In the genomic region with DNA sequence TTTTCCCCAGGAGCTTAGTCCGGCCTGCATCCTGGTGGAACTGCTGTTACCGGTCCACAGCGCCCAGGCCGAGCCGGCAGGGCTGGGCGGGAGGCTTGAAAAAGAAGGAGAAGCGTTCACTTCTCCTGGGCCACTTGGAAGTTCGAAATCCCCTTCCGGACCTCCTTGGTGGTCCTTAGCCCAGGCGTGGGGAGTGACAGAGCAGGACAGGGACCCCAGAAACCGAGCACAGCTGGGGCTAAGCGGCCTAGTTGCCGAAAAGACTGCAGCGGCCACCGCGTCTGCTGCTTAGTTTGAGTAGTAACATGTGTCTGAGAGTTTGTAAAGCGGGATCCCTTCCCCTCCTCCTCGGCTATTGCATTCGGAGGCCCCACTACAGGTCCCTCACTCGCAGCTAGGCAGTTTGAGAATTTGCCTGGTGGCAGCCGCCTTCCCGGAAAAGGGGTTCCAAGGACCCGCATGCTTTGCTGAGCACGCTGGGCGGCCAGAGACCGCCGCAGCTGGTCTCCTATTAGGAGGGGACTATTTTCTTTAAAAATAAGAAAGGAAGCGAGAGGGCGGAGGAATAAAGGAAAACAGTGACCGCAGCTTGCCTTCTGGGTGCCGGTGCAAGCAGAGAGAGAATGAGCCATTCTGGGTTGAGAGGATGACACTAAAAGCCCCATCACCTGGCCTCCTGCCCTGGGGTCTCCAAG, we compare ENCODE assay signal across 8 cellular contexts. TPM values are rescaled to one million over a fixed set of nuclear protein-coding genes. Genes with fewer than 3 reads are reported as not detected.
DNase-seq lines count a peak whose midpoint lies in the region; ATAC-seq, FAIRE-seq and TF ChIP-seq lines count a peak whose summit lies in the region.
"Had no signal": no experiment of that assay in that cellular context is flagged by ENCODE, and none has a peak within 500 bp of the region (broad histone marks: within the 10 kb centered on the region; RNA-seq: fewer than 3 reads in every experiment).

No MANE protein-coding gene starts in this region.

- POLR2A ChIA-PET in activated CD8-positive, alpha-beta T cell treated with anti-CD3 and anti-CD28 coated beads, Interleukin-2, amount 10 ng/mL, durations not matched to agents 7 days and 5 days (lab: Charles Lee) = no interaction called here

- H3K27ac Mint-ChIP-seq in natural killer cell treated with Interleukin-12 subunit alpha and Interleukin-12 subunit beta and Interleukin-15 and Interleukin-18, amount 100 ng/mL, for 72 hours = peak overlapping the region in 1 of 2 donors; percentile 37
- no peak overlapping the region for H3K27ac Mint-ChIP-seq in activated CD8-positive, alpha-beta T cell treated with anti-CD3 and anti-CD28 coated beads, Interleukin-2, amount 10 ng/mL, durations not matched to agents 7 days and 5 days
- H3K27ac Mint-ChIP-seq: dendritic cell treated with granulocyte-macrophage colony-stimulating factor and Interleukin-4, amounts not matched to agents 40 ng/mL and 50 ng/mL, for 4 days had no signal

- no peak for ATAC-seq in natural killer cell treated with Interleukin-12 subunit alpha and Interleukin-12 subunit beta and Interleukin-15 and Interleukin-18, amount 100 ng/mL, for 72 hours
- ATAC-seq in HG03378 (IDR thresholded peaks at IDR 0.05; ENCODE audit: unreplicated experiment) = no peak
- no peak for ATAC-seq in activated CD8-positive, alpha-beta T cell treated with anti-CD3 and anti-CD28 coated beads, Interleukin-2, amount 10 ng/mL, durations not matched to agents 7 days and 5 days

- TF ChIP-seq CTCF in astrocyte of the cerebellum (IDR thresholded peaks at IDR 0.05; ENCODE audit: low read depth, low read length, missing control alignments) = no peak

- peaks cover 55% of the 10 kb centered on the region in 2 donors for H3K27me3 Mint-ChIP-seq in natural killer cell treated with Interleukin-12 subunit alpha and Interleukin-12 subunit beta and Interleukin-15 and Interleukin-18, amount 100 ng/mL, for 72 hours
- H3K27me3 Mint-ChIP-seq in activated CD8-positive, alpha-beta T cell treated with anti-CD3 and anti-CD28 coated beads, Interleukin-2, amount 10 ng/mL, durations not matched to agents 7 days and 5 days (ENCODE audit: low read depth) = peaks cover 78% of the 10 kb centered on the region

- no peaks in the 10 kb centered on the region for H3K36me3 Mint-ChIP-seq in natural killer cell treated with Interleukin-12 subunit alpha and Interleukin-12 subunit beta and Interleukin-15 and Interleukin-18, amount 100 ng/mL, for 72 hours
- H3K36me3 Mint-ChIP-seq in activated CD8-positive, alpha-beta T cell treated with anti-CD3 and anti-CD28 coated beads, Interleukin-2, amount 10 ng/mL, durations not matched to agents 7 days and 5 days (ENCODE audit: low read depth) = no peaks in the 10 kb centered on the region

- FAIRE-seq in H54 (lab: Jason Lieb, UNC) = no peak
- FAIRE-seq: urothelium cell line had no signal

- peak overlapping the region; percentile 60 for H3K4me3 ChIP-seq in astrocyte of the cerebellum (ENCODE audit: low read depth, low read length)

- in situ Hi-C loops in astrocyte of the cerebellum (cut with HindIII; ENCODE audit: low sequenced_read_pairs) = loop anchor here (5.0 kb wide), 1 partner anchor 247 kb away; no protein-coding TSS in a partner anchor

- CTCF ChIA-PET in activated CD8-positive, alpha-beta T cell treated with anti-CD3 and anti-CD28 coated beads, Interleukin-2, amount 10 ng/mL, durations not matched to agents 7 days and 5 days (lab: Charles Lee) = interaction anchor here (1.1 to 5.3 kb wide), 12 partner anchors 11 to 569 kb away, joined by 3 to 60 read pairs (median 17); no protein-coding TSS in a partner anchor

- peaks cover 45 to 55% of the 10 kb centered on the region in 2 donors for H3K4me1 Mint-ChIP-seq in natural killer cell treated with Interleukin-12 subunit alpha and Interleukin-12 subunit beta and Interleukin-15 and Interleukin-18, amount 100 ng/mL, for 72 hours (ENCODE audit: low read depth in 2 of 2)
- peaks cover 44% of the 10 kb centered on the region for H3K4me1 Mint-ChIP-seq in activated CD8-positive, alpha-beta T cell treated with anti-CD3 and anti-CD28 coated beads, Interleukin-2, amount 10 ng/mL, durations not matched to agents 7 days and 5 days (ENCODE audit: low read depth)

- DNase-seq in H54 (ENCODE audit: insufficient read length, low spot score) (no peak), astrocyte of the cerebellum (ENCODE audit: low read depth) (no peak), HUDEP-2 (lab: John Stamatoyannopoulos, UW; ENCODE audit: unreplicated experiment in 76 of 76) (no peak)
- DNase-seq in natural killer cell treated with Interleukin-12 subunit alpha and Interleukin-12 subunit beta and Interleukin-15 and Interleukin-18, amount 100 ng/mL, for 72 hours (ENCODE audit: low spot score) = no peak
- DNase-seq in activated CD8-positive, alpha-beta T cell treated with anti-CD3 and anti-CD28 coated beads, Interleukin-2, amount 10 ng/mL, durations not matched to agents 7 days and 5 days = no peak

- peak overlapping the region; percentile 83 for H3K4me3 Mint-ChIP-seq in natural killer cell treated with Interleukin-12 subunit alpha and Interleukin-12 subunit beta and Interleukin-15 and Interleukin-18, amount 100 ng/mL, for 72 hours
- H3K4me3 Mint-ChIP-seq in activated CD8-positive, alpha-beta T cell treated with anti-CD3 and anti-CD28 coated beads, Interleukin-2, amount 10 ng/mL, durations not matched to agents 7 days and 5 days = no peak overlapping the region
- H3K4me3 Mint-ChIP-seq: dendritic cell treated with granulocyte-macrophage colony-stimulating factor and Interleukin-4, amounts not matched to agents 40 ng/mL and 50 ng/mL, for 4 days had no signal

- H3K9me3 Mint-ChIP-seq in natural killer cell treated with Interleukin-12 subunit alpha and Interleukin-12 subunit beta and Interleukin-15 and Interleukin-18, amount 100 ng/mL, for 72 hours = no peaks in the 10 kb centered on the region
- H3K9me3 Mint-ChIP-seq in activated CD8-positive, alpha-beta T cell treated with anti-CD3 and anti-CD28 coated beads, Interleukin-2, amount 10 ng/mL, durations not matched to agents 7 days and 5 days (ENCODE audit: insufficient read depth) = no peaks in the 10 kb centered on the region
- H3K9me3 Mint-ChIP-seq: dendritic cell treated with granulocyte-macrophage colony-stimulating factor and Interleukin-4, amounts not matched to agents 40 ng/mL and 50 ng/mL, for 4 days had no signal

- TF ChIP-seq POLR2A in H54 (IDR thresholded peaks at IDR 0.05; ENCODE audit: low read depth, low read length) = peak; percentile 24; the same call in 1 of the 2 replicates

RNA-seq across cellular contexts. Expression of gene HOXB5, which starts 1.0 kb away (rescaled TPM):
- total RNA-seq in natural killer cell treated with Interleukin-12 subunit alpha and Interleukin-12 subunit beta and Interleukin-15 and Interleukin-18, amount 100 ng/mL, for 72 hours = under 1 TPM in 1 of 2 donors, not detected in 1; 0.70 TPM
- total RNA-seq in activated CD8-positive, alpha-beta T cell treated with anti-CD3 and anti-CD28 coated beads, Interleukin-2, amount 10 ng/mL, durations not matched to agents 7 days and 5 days = not detected

RNA-seq across cellular contexts. Expression of gene HOXB3, which starts 4.5 kb away (rescaled TPM):
- 10 to 100 TPM in 1 of 2 donors, 1 to 10 TPM in 1; 9.0 to 15.4 TPM for total RNA-seq in natural killer cell treated with Interleukin-12 subunit alpha and Interleukin-12 subunit beta and Interleukin-15 and Interleukin-18, amount 100 ng/mL, for 72 hours
- total RNA-seq in activated CD8-positive, alpha-beta T cell treated with anti-CD3 and anti-CD28 coated beads, Interleukin-2, amount 10 ng/mL, durations not matched to agents 7 days and 5 days = 10 to 100 TPM in 1 of 2 experiments, 1 to 10 TPM in 1; 8.2 to 10.3 TPM

RNA-seq across cellular contexts. Expression of gene HOXB6, which starts 10.2 kb away (rescaled TPM):
- 1 to 10 TPM; 1.9 to 2.2 TPM for total RNA-seq in natural killer cell treated with Interleukin-12 subunit alpha and Interleukin-12 subunit beta and Interleukin-15 and Interleukin-18, amount 100 ng/mL, for 72 hours
- not detected for total RNA-seq in activated CD8-positive, alpha-beta T cell treated with anti-CD3 and anti-CD28 coated beads, Interleukin-2, amount 10 ng/mL, durations not matched to agents 7 days and 5 days

RNA-seq across cellular contexts. Expression of gene HOXB7, which starts 16.3 kb away (rescaled TPM):
- 1 to 10 TPM; 1.1 to 2.7 TPM for total RNA-seq in natural killer cell treated with Interleukin-12 subunit alpha and Interleukin-12 subunit beta and Interleukin-15 and Interleukin-18, amount 100 ng/mL, for 72 hours
- total RNA-seq in activated CD8-positive, alpha-beta T cell treated with anti-CD3 and anti-CD28 coated beads, Interleukin-2, amount 10 ng/mL, durations not matched to agents 7 days and 5 days = under 1 TPM; 0.87 to 0.91 TPM

RNA-seq across cellular contexts. Expression of gene HOXB4, which starts 16.4 kb away (rescaled TPM):
- total RNA-seq in natural killer cell treated with Interleukin-12 subunit alpha and Interleukin-12 subunit beta and Interleukin-15 and Interleukin-18, amount 100 ng/mL, for 72 hours = 1 to 10 TPM; 6.9 to 8.2 TPM
- 1 to 10 TPM; 5.7 to 6.1 TPM for total RNA-seq in activated CD8-positive, alpha-beta T cell treated with anti-CD3 and anti-CD28 coated beads, Interleukin-2, amount 10 ng/mL, durations not matched to agents 7 days and 5 days
